Comparison of ENCODE assay signal across 7 cellular contexts in genomic region chr3:179348325-179349013, GRCh38. TPM values are rescaled to one million over a fixed set of nuclear protein-coding genes. Genes with fewer than 3 reads are reported as not detected.
A peak's percentile ranks its signal among the peaks of the same experiment; 100 is the strongest.
DNase-seq lines count a peak whose midpoint lies in the region; FAIRE-seq and TF ChIP-seq lines count a peak whose summit lies in the region.

No MANE protein-coding gene starts in this region.

- peak overlapping the region; percentile 17 for H3K9ac ChIP-seq in muscle layer of colon (ENCODE audit: low read length)

- H3K27ac ChIP-seq in muscle layer of colon (ENCODE audit: low read depth, low read length), result peak overlapping the region; percentile 82

- TF ChIP-seq CTCF in bronchial epithelial cell (IDR thresholded peaks at IDR 0.05; ENCODE audit: insufficient read depth, low read length, severe bottlenecking), result no peak

- H3K27me3 ChIP-seq in H7 (ENCODE audit: control insufficient read depth, insufficient read depth, low read length) (no peaks in the 10 kb centered on the region), MG63 (no peaks in the 10 kb centered on the region), bronchial epithelial cell (ENCODE audit: control insufficient read depth, insufficient read depth, low read length) (no peaks in the 10 kb centered on the region), muscle layer of colon (ENCODE audit: control insufficient read depth in 1 of 2, insufficient read depth in 2 of 2, low read length in 2 of 2) (no peaks in the 10 kb centered on the region)

- H3K36me3 ChIP-seq in H7 (replicated peaks; ENCODE audit: control insufficient read depth, insufficient read depth, low read length) (peaks cover 2% of the 10 kb centered on the region), MG63 (peaks cover 25% of the 10 kb centered on the region), bronchial epithelial cell (ENCODE audit: control insufficient read depth, insufficient read depth, low read length) (no peaks in the 10 kb centered on the region), muscle layer of colon (ENCODE audit: insufficient read depth, low read length) (peaks cover 20% of the 10 kb centered on the region)

- H3K4me3 ChIP-seq in H7 (ENCODE audit: insufficient read depth, low read depth, low read length) (peak overlapping the region; percentile 84), MG63 (peak overlapping the region; percentile 89), bronchial epithelial cell (ENCODE audit: low read depth, low read length) (peak overlapping the region; percentile 94), muscle layer of colon (ENCODE audit: low read depth in 1 of 2, low read length in 2 of 2) (peak overlapping the region; percentile 80 to 94)

- H3K9me3 ChIP-seq in MG63 (no peaks in the 10 kb centered on the region), muscle layer of colon (ENCODE audit: low read length) (no peaks in the 10 kb centered on the region)

- peak; percentile 99 for FAIRE-seq in GM18507 (lab: Jason Lieb, UNC)
- FAIRE-seq in bronchial epithelial cell (lab: Jason Lieb, UNC), result no peak
- no peak for FAIRE-seq in frontal cortex (lab: Jason Lieb, UNC)

- DNase-seq in GM18507 (ENCODE audit: extremely low spot score, insufficient read length, low read depth), result peak; percentile 18
- peak; percentile 15 for DNase-seq in H7
- DNase-seq in MG63, result no peak
- peak; percentile 39 for DNase-seq in bronchial epithelial cell (ENCODE audit: low read depth)
- DNase-seq in stimulated activated CD4-positive, alpha-beta T cell treated with anti-CD3 and anti-CD28 coated beads, Interleukin-1b, Interleukin-23, amount 100 ng/mL, for 48 hours, result no peak
- DNase-seq in frontal cortex (ENCODE audit: low spot score in 2 of 2), result no peak

- H3K4me1 ChIP-seq in muscle layer of colon (ENCODE audit: insufficient read depth, low read length), result peaks cover 5% of the 10 kb centered on the region

RNA-seq across cellular contexts. Expression of gene MFN1, which starts 1.0 kb away (rescaled TPM):
- 21.7 and 24.5 TPM in 2 replicates for total RNA-seq in H7 (2014; rRNA removed; shearing (Covaris generic))
- total RNA-seq in MG63 (2014; rRNA removed; shearing (Covaris generic); ENCODE audit: low replicate concordance), result 40.8 and 51.8 TPM in 2 replicates
- total RNA-seq in bronchial epithelial cell (47.1 and 68.0 TPM in 2 replicates), frontal cortex (109 TPM)

RNA-seq across cellular contexts. Expression of gene ZNF639, which starts 25.6 kb away (rescaled TPM):
- 57.6 and 70.6 TPM in 2 replicates for total RNA-seq in H7 (2014; rRNA removed; shearing (Covaris generic))
- 89.9 and 138 TPM in 2 replicates for total RNA-seq in MG63 (2014; rRNA removed; shearing (Covaris generic); ENCODE audit: low replicate concordance)
- total RNA-seq in bronchial epithelial cell (31.4 and 51.6 TPM in 2 replicates), frontal cortex (119 TPM)

Comparison
In these comparisons a context has a peak if more than half of its experiments do, and no peak if none do; other contexts are left out.
1. DNase-seq: peak in GM18507 (single experiment), H7 (single experiment) and bronchial epithelial cell (single experiment); none in MG63 (single experiment), stimulated activated CD4-positive, alpha-beta T cell treated with anti-CD3 and anti-CD28 coated beads, Interleukin-1b, Interleukin-23, amount 100 ng/mL, for 48 hours (single experiment) and frontal cortex (0 of 2).
2. Peak in every context shown above with its lines, with median percentiles within 50 percentile points of each other: H3K4me3 ChIP-seq.